Comparison of ENCODE assay signal across 29 cellular contexts in genomic region chrX:21700967-21701366, GRCh38. TPM values are rescaled to one million over a fixed set of nuclear protein-coding genes. Genes with fewer than 3 reads are reported as not detected.
"Had no signal": no experiment of that assay in that cellular context is flagged by ENCODE, and none has a peak within 500 bp of the region (broad histone marks: within the 10 kb centered on the region; RNA-seq: fewer than 3 reads in every experiment).

No MANE protein-coding gene starts in this region.

- H2AFZ ChIP-seq: hepatocyte had no signal

- H3K27me3 ChIP-seq: body of pancreas, cardiac muscle cell, foreskin keratinocyte, hepatocyte, pancreas, sigmoid colon, testis, vagina had no signal

- H3K9me3 ChIP-seq: body of pancreas, left ventricle myocardium inferior, pancreas, sigmoid colon, testis, vagina had no signal

- H3K4me2 ChIP-seq: hepatocyte had no signal

- ATAC-seq: activated CD8-positive, alpha-beta T cell treated with anti-CD3 and anti-CD28 coated beads, Interleukin-2, amount 10 ng/mL, durations not matched to agents 7 days and 5 days; activated naive CD8-positive, alpha-beta T cell treated with anti-CD3 and anti-CD28 coated beads, Interleukin-2, amount 50 U/mL, for 24 hours; body of pancreas; foreskin keratinocyte; natural killer cell; pancreas had no signal

- H3K4me1 ChIP-seq: body of pancreas, foreskin keratinocyte, left ventricle myocardium inferior, pancreas, sigmoid colon, testis, vagina had no signal

- FAIRE-seq: endometrium, pancreas had no signal

- DNase-seq: activated CD4-positive, alpha-beta T cell treated with anti-CD3 and anti-CD28 coated beads, Interleukin-2, amount 10 ng/mL, durations not matched to agents 7 days and 5 days; activated CD4-positive, CD25-positive, alpha-beta regulatory T cell treated with anti-CD3 and anti-CD28 coated beads, Interleukin-2, amount 50 U/mL, for 72 hours; activated CD8-positive, alpha-beta T cell treated with anti-CD3 and anti-CD28 coated beads, Interleukin-2, amount 10 ng/mL, durations not matched to agents 7 days and 5 days; activated gamma-delta T cell; activated naive CD4-positive, alpha-beta T cell treated with anti-CD3 and anti-CD28 coated beads, Interleukin-2, amount 50 U/mL, for 16 hours; activated naive CD8-positive, alpha-beta T cell treated with anti-CD3 and anti-CD28 coated beads, Interleukin-2, amount 50 U/mL, for 24 hours; body of pancreas; foreskin keratinocyte; immature natural killer cell; kidney glomerular epithelial cell; left ventricle myocardium inferior; mammary epithelial cell; midbrain; natural killer cell; pancreas; sigmoid colon; stimulated activated CD4-positive, alpha-beta T cell treated with anti-CD3 and anti-CD28 coated beads, Interleukin-4, amount 100 ng/mL, for 1 hour; stimulated activated naive CD4-positive, alpha-beta T cell; testis; trophoblast cell had no signal

- H3K4me3 ChIP-seq: body of pancreas, cardiac muscle cell, hepatocyte, left ventricle myocardium inferior, pancreas, sigmoid colon, testis, vagina had no signal

- H3K36me3 ChIP-seq: left ventricle myocardium inferior, pancreas, sigmoid colon, vagina, WERI-Rb-1 had no signal

- H3K79me2 ChIP-seq: hepatocyte had no signal

- H3K27ac ChIP-seq: body of pancreas, cardiac muscle cell, foreskin keratinocyte, hepatocyte, left ventricle myocardium inferior, pancreas, sigmoid colon, testis, vagina, WERI-Rb-1 had no signal

RNA-seq across cellular contexts. Expression of gene KLHL34, which starts 42.8 kb away (rescaled TPM):
- total RNA-seq: body of pancreas, cardiac muscle cell, chondrocyte, hepatocyte, mammary epithelial cell, natural killer cell, vagina had no signal
- polyA plus RNA-seq: cardiac muscle cell, fibroblast of lung, hepatocyte, immature natural killer cell, mammary epithelial cell had no signal

RNA-seq across cellular contexts. Expression of gene SMPX, which starts 56.9 kb away (rescaled TPM):
- total RNA-seq: activated CD4-positive, alpha-beta T cell treated with anti-CD3 and anti-CD28 coated beads, Interleukin-2, amount 10 ng/mL, durations not matched to agents 7 days and 5 days; activated CD8-positive, alpha-beta T cell treated with anti-CD3 and anti-CD28 coated beads, Interleukin-2, amount 10 ng/mL, durations not matched to agents 7 days and 5 days; activated T-helper 1 cell treated with anti-CD3 and anti-CD28 coated beads, Interleukin-12 subunit alpha, Interleukin-12 subunit beta, Interleukin-2, Interleukin-4 antibody, amounts not matched to agents 30 ng/mL and 10 ng/mL and 1 ng/mL, durations not matched to agents 14 hours and 24 hours and 36 hours; body of pancreas; epithelial cell of proximal tubule; fibroblast of lung; foreskin keratinocyte; mammary epithelial cell; natural killer cell; testis; vagina had no signal
- polyA plus RNA-seq: fibroblast of lung, foreskin keratinocyte, immature natural killer cell, mammary epithelial cell had no signal
